In the genomic region with DNA sequence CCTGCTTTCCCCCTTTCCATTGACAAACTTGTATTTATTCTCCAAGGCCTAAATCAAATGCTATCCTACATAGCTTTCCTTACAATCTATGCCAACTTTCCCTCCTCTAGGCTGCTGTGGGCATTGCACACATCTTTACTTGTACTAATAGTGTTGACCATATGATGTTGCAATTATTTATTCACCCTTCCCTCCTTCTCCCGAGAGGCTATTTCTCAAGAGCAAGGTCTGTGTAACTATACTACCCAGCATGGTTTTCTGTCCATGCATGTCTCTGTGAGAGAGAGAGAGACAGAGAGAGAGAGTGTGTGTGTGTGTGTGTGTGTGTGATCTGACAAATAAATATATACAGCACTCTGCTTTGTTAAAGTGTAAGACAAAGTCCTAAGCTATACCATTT, we compare ENCODE assay signal across 16 cellular contexts.
DNase-seq lines count a peak whose midpoint lies in the region; ATAC-seq and TF ChIP-seq lines count a peak whose summit lies in the region.
"Had no signal": no experiment of that assay in that cellular context is flagged by ENCODE, and none has a peak within 500 bp of the region (broad histone marks: within the 10 kb centered on the region; RNA-seq: fewer than 3 reads in every experiment).

No MANE protein-coding gene starts in this region.

- H3K4me3 Mint-ChIP-seq in osteocyte (ENCODE audit: unreplicated experiment), result no peak overlapping the region
- H3K4me3 Mint-ChIP-seq: activated naive CD4-positive, alpha-beta T cell treated with anti-CD3 and anti-CD28 coated beads, Interleukin-2, amount 10 ng/mL, durations not matched to agents 7 days and 5 days had no signal

- H3K4me3 ChIP-seq in cardiac muscle cell, result no peak overlapping the region
- no peak overlapping the region for H3K4me3 ChIP-seq in right atrium auricular region
- H3K4me3 ChIP-seq in RWPE2 (ENCODE audit: severe bottlenecking), result no peak overlapping the region
- no peak overlapping the region for H3K4me3 ChIP-seq in fibroblast of the aortic adventitia (ENCODE audit: low read depth, low read length)
- no peak overlapping the region for H3K4me3 ChIP-seq in upper lobe of left lung
- H3K4me3 ChIP-seq: psoas muscle had no signal

- H3K36me3 ChIP-seq in cardiac muscle cell (no peaks in the 10 kb centered on the region), right atrium auricular region (no peaks in the 10 kb centered on the region), RWPE2 (ENCODE audit: low read depth) (no peaks in the 10 kb centered on the region), upper lobe of left lung (no peaks in the 10 kb centered on the region)

- WGBS in upper lobe of left lung, 2 donors, result 0 to 3% methylated on average over 1 of the region's 1 CpG

- no peak overlapping the region for H3K27ac Mint-ChIP-seq in osteocyte (ENCODE audit: unreplicated experiment)
- H3K27ac Mint-ChIP-seq: activated naive CD4-positive, alpha-beta T cell treated with anti-CD3 and anti-CD28 coated beads, Interleukin-2, amount 10 ng/mL, durations not matched to agents 7 days and 5 days had no signal

- peak in 1 of 4 donors; percentile 54 for TF ChIP-seq EP300 in upper lobe of left lung (IDR thresholded peaks at IDR 0.05)

- H3K9me3 Mint-ChIP-seq in osteocyte (ENCODE audit: unreplicated experiment), result no peaks in the 10 kb centered on the region
- H3K9me3 Mint-ChIP-seq: activated naive CD4-positive, alpha-beta T cell treated with anti-CD3 and anti-CD28 coated beads, Interleukin-2, amount 10 ng/mL, durations not matched to agents 7 days and 5 days had no signal

- H3K27ac ChIP-seq in cardiac muscle cell (no peak overlapping the region), right atrium auricular region (no peak overlapping the region), RWPE2 (ENCODE audit: poor library complexity, severe bottlenecking) (no peak overlapping the region), upper lobe of left lung (peak overlapping the region in 1 of 4 donors; percentile 32)
- H3K27ac ChIP-seq: psoas muscle had no signal

- H3K4me1 ChIP-seq in cardiac muscle cell (ENCODE audit: low read depth), result no peaks in the 10 kb centered on the region
- H3K4me1 ChIP-seq in right atrium auricular region, result peaks cover 0 to 8% of the 10 kb centered on the region in 2 donors
- no peaks in the 10 kb centered on the region for H3K4me1 ChIP-seq in RWPE2 (ENCODE audit: insufficient read depth, poor library complexity, severe bottlenecking)
- peaks cover 7 to 36% (median 27%) of the 10 kb centered on the region in 4 donors for H3K4me1 ChIP-seq in upper lobe of left lung

- H3K27me3 Mint-ChIP-seq in osteocyte (ENCODE audit: unreplicated experiment), result no peaks in the 10 kb centered on the region
- H3K27me3 Mint-ChIP-seq: activated naive CD4-positive, alpha-beta T cell treated with anti-CD3 and anti-CD28 coated beads, Interleukin-2, amount 10 ng/mL, durations not matched to agents 7 days and 5 days had no signal

- H3K27me3 ChIP-seq in cardiac muscle cell, result no peaks in the 10 kb centered on the region
- H3K27me3 ChIP-seq in right atrium auricular region, result no peaks in the 10 kb centered on the region
- no peaks in the 10 kb centered on the region for H3K27me3 ChIP-seq in RWPE2 (ENCODE audit: insufficient read depth, poor library complexity, severe bottlenecking)
- no peaks in the 10 kb centered on the region for H3K27me3 ChIP-seq in upper lobe of left lung

- no peak for TF ChIP-seq POLR2A in upper lobe of left lung (IDR thresholded peaks at IDR 0.05)

- DNase-seq in cardiac muscle cell (ENCODE audit: low read depth in 1 of 2, low spot score in 1 of 2) (peak in 1 of 2 donors; percentile 89), right atrium auricular region (ENCODE audit: low spot score) (no peak), RWPE2 (ENCODE audit: low spot score) (no peak), fibroblast of the aortic adventitia (ENCODE audit: low read depth) (peak; percentile 71), upper lobe of left lung (peak in 1 of 2 donors; percentile 30), osteocyte (ENCODE audit: extremely low spot score, unreplicated experiment) (no peak)
- DNase-seq: activated CD8-positive, alpha-beta memory T cell treated with anti-CD3 and anti-CD28 coated beads for 24 hours; activated naive CD4-positive, alpha-beta T cell treated with anti-CD3 and anti-CD28 coated beads, Interleukin-2, amount 10 ng/mL, durations not matched to agents 7 days and 5 days; erythroblast; NCI-H1048; NCI-H345; psoas muscle; stimulated activated CD4-positive, alpha-beta T cell treated with anti-CD3 and anti-CD28 coated beads, Interleukin-1b, Interleukin-23, amount 100 ng/mL, for 48 hours; T1000 had no signal

- H3K4me1 Mint-ChIP-seq in osteocyte (ENCODE audit: unreplicated experiment), result peaks cover 2% of the 10 kb centered on the region

- no peaks in the 10 kb centered on the region for H3K36me3 Mint-ChIP-seq in osteocyte (ENCODE audit: unreplicated experiment)
- H3K36me3 Mint-ChIP-seq: activated naive CD4-positive, alpha-beta T cell treated with anti-CD3 and anti-CD28 coated beads, Interleukin-2, amount 10 ng/mL, durations not matched to agents 7 days and 5 days had no signal

- H3K9me3 ChIP-seq in cardiac muscle cell (ENCODE audit: low read depth) (no peaks in the 10 kb centered on the region), right atrium auricular region (no peaks in the 10 kb centered on the region), RWPE2 (ENCODE audit: severe bottlenecking) (no peaks in the 10 kb centered on the region), upper lobe of left lung (no peaks in the 10 kb centered on the region)
- H3K9me3 ChIP-seq: psoas muscle had no signal

- TF ChIP-seq CTCF in cardiac muscle cell (IDR thresholded peaks at IDR 0.05; ENCODE audit: low read depth, low read length) (peak; percentile 40), right atrium auricular region (IDR thresholded peaks at IDR 0.05) (no peak), RWPE2 (IDR thresholded peaks at IDR 0.05; ENCODE audit: poor library complexity, severe bottlenecking) (no peak), fibroblast of the aortic adventitia (IDR thresholded peaks at IDR 0.05; ENCODE audit: insufficient read depth, low read length) (peak; percentile 20), upper lobe of left lung (IDR thresholded peaks at IDR 0.05) (peak in 3 of 6 experiments; percentile 10 to 43 (median 37)), osteocyte (IDR thresholded peaks at IDR 0.05) (no peak)

- ATAC-seq in RWPE2 (ENCODE audit: low read depth) (peak; percentile 58; the same call in 2 of the 3 replicates), upper lobe of left lung (ENCODE audit: low FRiP score in 2 of 2) (peak; percentile 48 to 76), HG03342 (IDR thresholded peaks at IDR 0.05; ENCODE audit: unreplicated experiment) (no peak), HG03196 (IDR thresholded peaks at IDR 0.05; ENCODE audit: unreplicated experiment) (no peak)
- ATAC-seq: psoas muscle had no signal

Comparison
In these comparisons a context has a peak if more than half of its experiments do, and no peak if none do; other contexts are left out.
1. CTCF ChIP-seq: peak in cardiac muscle cell (single experiment) and fibroblast of the aortic adventitia (single experiment); none in right atrium auricular region (0 of 2), RWPE2 (single experiment) and osteocyte (single experiment).
2. ATAC-seq: peak in RWPE2 (single experiment) and upper lobe of left lung (2 of 2); none in HG03342 (single experiment) and HG03196 (single experiment).